ENCODE assay signal across 7 cellular contexts in the genomic region with DNA sequence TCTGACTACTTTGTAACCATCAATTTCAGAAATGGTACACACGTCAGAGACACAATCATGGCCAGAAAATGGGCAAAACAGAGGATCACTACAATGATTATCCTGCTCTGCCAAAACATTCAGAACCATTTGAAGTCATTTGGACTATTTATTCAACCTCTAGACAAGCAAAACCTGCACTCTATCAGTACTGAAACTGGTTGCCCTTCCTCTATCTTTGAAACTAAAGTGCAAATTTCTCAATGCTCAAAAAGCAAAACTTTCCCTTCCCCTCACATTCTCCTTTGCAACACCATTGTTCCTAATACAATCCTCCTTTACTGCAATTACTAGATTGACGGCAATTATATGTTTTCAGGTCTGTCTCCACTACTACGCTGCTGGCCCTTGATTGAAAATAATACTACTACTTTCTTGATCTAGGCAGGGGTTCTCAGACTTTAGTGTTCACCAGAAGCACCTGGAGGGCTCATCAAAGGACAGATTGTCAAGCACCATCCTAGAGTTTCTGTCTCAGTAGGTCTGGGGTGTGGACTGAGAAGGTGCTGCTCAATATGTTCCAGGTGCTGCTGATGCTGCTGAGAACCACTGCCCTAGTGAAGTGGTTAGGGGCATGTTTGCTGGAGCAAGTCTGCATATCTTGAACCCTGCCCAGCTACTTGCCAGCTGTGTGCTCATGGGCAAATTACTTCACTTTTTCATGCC. TPM values are rescaled to one million over a fixed set of nuclear protein-coding genes. Genes with fewer than 3 reads are reported as not detected.
DNase-seq lines count a peak whose midpoint lies in the region; ATAC-seq, FAIRE-seq and TF ChIP-seq lines count a peak whose summit lies in the region.
"Not testable (repeated sequence)": the region's sequence is repeated elsewhere in the genome, so short reads cannot be mapped to it uniquely, and the experiment has no call there.

No MANE protein-coding gene starts in this region.

- intact Hi-C loops in GM12878 (cut with micrococcal nuclease; ENCODE audit: unreplicated experiment), result not testable (repeated sequence)

- in situ Hi-C loops in GM12878 (cut with MboI), result not testable (repeated sequence)

- CTCF ChIA-PET in GM12878 (lab: Yijun Ruan, JAX), result not testable (repeated sequence)

- not testable (repeated sequence) for TF ChIP-seq POLR2A in GM12878 (IDR thresholded peaks at IDR 0.05; ENCODE audit: low read depth, low read length)

- H2AFZ ChIP-seq in GM12878 (ENCODE audit: control insufficient read depth, low read depth, low read length), result not testable (repeated sequence)

- H3K4me3 ChIP-seq in GM12878, result not testable (repeated sequence)

- not testable (repeated sequence) for TF ChIP-seq EP300 in GM12878 (IDR thresholded peaks at IDR 0.05; ENCODE audit: borderline replicate concordance in 1 of 2, control insufficient read depth in 1 of 2, low read depth in 2 of 2, low read length in 2 of 2)

- FAIRE-seq in GM12878 (lab: Jason Lieb, UNC), result peak; percentile 49

- POLR2A ChIA-PET in GM12878 (lab: Charles Lee), result not testable (repeated sequence)

- not testable (repeated sequence) for H3K27me3 ChIP-seq in GM12878 (replicated peaks in 1 of 2; ENCODE audit: control insufficient read depth in 2 of 2, insufficient read depth in 2 of 2, low read length in 1 of 2)

- not testable (repeated sequence) for H3K27ac ChIP-seq in GM12878 (ENCODE audit: control insufficient read depth, insufficient read depth)

- H3K79me2 ChIP-seq in GM12878 (ENCODE audit: control insufficient read depth, insufficient read depth, low read length), result not testable (repeated sequence)

- BruUV-seq in GM12878 (replicated peaks; lab: Mats Ljungman, UMichigan), result not testable (repeated sequence)

- H3K36me3 ChIP-seq in GM12878 (ENCODE audit: control insufficient read depth in 2 of 2, insufficient read depth in 2 of 2, low read length in 1 of 2), result not testable (repeated sequence)

- WGBS in GM12878 (ENCODE audit: insufficient coverage, insufficient replicate concordance, low lambda C conversion rate, missing lambda C conversion rate), result 27% methylated on average over 3 of the region's 3 CpGs

- TF ChIP-seq CTCF in GM12878 (IDR thresholded peaks at IDR 0.05 in 2 of 3, conservative IDR thresholded peaks at IDR 0.05 in 1 of 3; ENCODE audit: control insufficient read depth in 2 of 3, extremely low read depth in 1 of 3, insufficient read depth in 1 of 3, low read depth in 3 of 3, low read length in 3 of 3), result not testable (repeated sequence)

- not testable (repeated sequence) for H3K4me2 ChIP-seq in GM12878 (ENCODE audit: control insufficient read depth, insufficient read depth)

- not testable (repeated sequence) for H3K9me3 ChIP-seq in GM12878 (replicated peaks; ENCODE audit: control insufficient read depth, insufficient read depth, low read length)

- H3K9ac ChIP-seq in GM12878 (ENCODE audit: control insufficient read depth, insufficient read depth, low read length), result not testable (repeated sequence)

- SMC1A ChIA-PET in GM12878 (lab: Charles Lee; ENCODE audit: uncharacterized antibody, unreplicated experiment), result not testable (repeated sequence)

- ATAC-seq in GM18498 (IDR thresholded peaks at IDR 0.05; ENCODE audit: unreplicated experiment) (peak; percentile 51), GM18868 (IDR thresholded peaks at IDR 0.05; ENCODE audit: unreplicated experiment) (peak; percentile 83), GM21360 (IDR thresholded peaks at IDR 0.05; ENCODE audit: unreplicated experiment) (peak; percentile 41), HG02870 (IDR thresholded peaks at IDR 0.05; ENCODE audit: unreplicated experiment) (peak; percentile 66), HG03432 (IDR thresholded peaks at IDR 0.05; ENCODE audit: unreplicated experiment) (peak; percentile 57), GM12878 (peak; percentile 47)

- TF ChIP-seq RAD21 in GM12878 (IDR thresholded peaks at IDR 0.05; ENCODE audit: insufficient read depth, low read depth, low read length), result not testable (repeated sequence)

- H3K4me1 ChIP-seq in GM12878 (ENCODE audit: control insufficient read depth, insufficient read depth, low read length), result not testable (repeated sequence)

- RAD21 ChIA-PET in GM12878 (lab: Charles Lee; ENCODE audit: unreplicated experiment), result not testable (repeated sequence)

- peak; percentile 73 for DNase-seq in NCI-H2227 treated with DMSO at 0.1 percent for 48 hours (lab: John Stamatoyannopoulos, UW)
- not testable (repeated sequence) for DNase-seq in GM12878 (ENCODE audit: low read depth, low spot score)

- not testable (repeated sequence) for H4K20me1 ChIP-seq in GM12878 (ENCODE audit: control insufficient read depth, insufficient read depth)

RNA-seq across cellular contexts. Expression of a gene that starts 31.5 kb away (rescaled TPM):
- total RNA-seq in GM12878 (2013; cell fraction: nucleolus; rRNA removed), result 0.35 and 1.2 TPM in 2 replicates
- not detected in 2 replicates for total RNA-seq in GM12878 (2014; rRNA removed)
- not detected in 2 replicates for total RNA-seq in GM12878 (2014; rRNA removed; fragmentation: Illumina TruSeq; extraction: Trizol)
- 0.24 and 0.44 TPM in 2 replicates for total RNA-seq in GM12878 (2021)
- polyA plus RNA-seq in GM12878 (2011; ENCODE audit: low read depth), result not detected
- 1.0 and 1.5 TPM in 2 replicates for polyA plus RNA-seq in GM12878 (2011; rRNA removed)
- 0.20 and 0.39 TPM in 2 replicates for polyA plus RNA-seq in GM12878 (2011; cell fraction: cytosol; rRNA removed)
- polyA plus RNA-seq in GM12878 (2011; cell fraction: nucleus; rRNA removed), result 1.5 and 1.9 TPM in 2 replicates
- 0.27 and 0.35 TPM in 2 replicates for polyA plus RNA-seq in GM12878 (2012)
- 0.10 TPM in 1 of 2 replicates, not detected in the other for polyA plus RNA-seq in GM12878 (2014; fragmentation: Illumina TruSeq; extraction: Trizol)
- polyA plus RNA-seq in GM12878 (2014; fragmentation: Nextera tagmentation; extraction: Ambion mirVana), result not detected
- 0.04 TPM in 1 of 2 replicates, not detected in the other for polyA plus RNA-seq in GM12878 (2014; rRNA removed)
- polyA plus RNA-seq in GM12878 (2016; fragmentation: Nextera tagmentation; extraction: Ambion mirVana), result under 1 TPM; 0.15 to 0.21 TPM
- 0.26 and 0.37 TPM in 2 replicates for polyA minus RNA-seq in GM12878 (2011; rRNA and poly(A)+ RNA removed)
- 0.52 TPM in 1 of 2 replicates, not detected in the other for polyA minus RNA-seq in GM12878 (2011; cell fraction: cytosol; rRNA and poly(A)+ RNA removed)
- 0.67 and 0.73 TPM in 2 replicates for polyA minus RNA-seq in GM12878 (2011; cell fraction: nucleus; rRNA and poly(A)+ RNA removed)
